In genomic region chr22:20130739-20131592, GRCh38 we compare ENCODE assay signal across 8 cellular contexts. TPM values are rescaled to one million over a fixed set of nuclear protein-coding genes. Genes with fewer than 3 reads are reported as not detected.
DNase-seq lines count a peak whose midpoint lies in the region; ATAC-seq and TF ChIP-seq lines count a peak whose summit lies in the region.

No MANE protein-coding gene starts in this region.

- TF ChIP-seq POLR2A in vagina (IDR thresholded peaks at IDR 0.05), result no peak

- POLR2A ChIA-PET in AG04450 (lab: Yijun Ruan, JAX), result interaction anchor here (3.2 kb wide), 1 partner anchor 14 kb away, joined by 12 read pairs; the partner anchor contains the start of gene TRMT2A

- DNase-seq in AG04450 (ENCODE audit: low read depth, low spot score), result peak; percentile 15
- peak; percentile 59 for DNase-seq in HT1080 (ENCODE audit: low read depth)
- DNase-seq in T-helper 9 cell, result peak; percentile 77
- DNase-seq in astrocyte of the hippocampus (ENCODE audit: low read depth, low spot score), result peak; percentile 91
- DNase-seq in hypothalamus (lab: John Stamatoyannopoulos, UW), result peak; percentile 11 to 90 (median 75)
- peak; percentile 87 for DNase-seq in retina
- no peak for DNase-seq in vagina (ENCODE audit: extremely low spot score in 2 of 2)

- peak overlapping the region; percentile 47 for H3K27ac ChIP-seq in AG04450 (ENCODE audit: low read depth, low read length)
- H3K27ac ChIP-seq in vagina, result peak overlapping the region; percentile 89

- TF ChIP-seq CTCF in AG04450 (IDR thresholded peaks at IDR 0.05; ENCODE audit: low read depth, low read length) (no peak), vagina (IDR thresholded peaks at IDR 0.05) (no peak)

- intact Hi-C loops in vagina (cut with DNase I), result loop anchor here (2.0 kb wide), 1 partner anchor 50 kb away; the partner anchor contains the start of gene DGCR8

- CTCF ChIA-PET in AG04450 (lab: Charles Lee), result no interaction called here

- ATAC-seq in GM18909 (IDR thresholded peaks at IDR 0.05; ENCODE audit: poor library complexity, unreplicated experiment), result peak; percentile 50

- peaks cover 48% of the 10 kb centered on the region for H3K4me1 ChIP-seq in vagina

- H3K9me3 ChIP-seq in AG04450 (ENCODE audit: control insufficient read depth, insufficient read depth, low read length) (no peaks in the 10 kb centered on the region), vagina (no peaks in the 10 kb centered on the region)

- H3K36me3 ChIP-seq in vagina, result peaks cover 0 to 10% of the 10 kb centered on the region in 2 donors

- H3K4me3 ChIP-seq in AG04450 (ENCODE audit: low read depth, low read length) (peak overlapping the region; percentile 82), vagina (peak overlapping the region; percentile 97 to 100)

- H3K27me3 ChIP-seq in AG04450 (ENCODE audit: control insufficient read depth, insufficient read depth, low read length) (no peaks in the 10 kb centered on the region), vagina (no peaks in the 10 kb centered on the region)

RNA-seq across cellular contexts. Expression of gene ZDHHC8, which starts 0.6 kb away (rescaled TPM):
- polyA plus RNA-seq in AG04450 (2011; rRNA removed), result 13.5 and 21.9 TPM in 2 replicates
- polyA minus RNA-seq in AG04450 (2011; rRNA and poly(A)+ RNA removed), result 12.4 and 15.7 TPM in 2 replicates
- 15.4 and 29.0 TPM in 2 replicates for total RNA-seq in HT1080 (2014; rRNA removed; shearing (Covaris generic))
- polyA plus RNA-seq in HT1080 (2015; cell fraction: cytosol; rRNA removed), result 34.1 and 38.5 TPM in 2 replicates
- 110 and 120 TPM in 2 replicates for polyA plus RNA-seq in HT1080 (2015; cell fraction: nucleus; rRNA removed)
- 22.6 TPM for total RNA-seq in vagina

RNA-seq across cellular contexts. Expression of gene TRMT2A, which starts 13.9 kb away (rescaled TPM):
- 15.6 and 20.4 TPM in 2 replicates for polyA plus RNA-seq in AG04450 (2011; rRNA removed)
- 28.4 and 36.5 TPM in 2 replicates for polyA minus RNA-seq in AG04450 (2011; rRNA and poly(A)+ RNA removed)
- 93.4 and 94.3 TPM in 2 replicates for total RNA-seq in HT1080 (2014; rRNA removed; shearing (Covaris generic))
- polyA plus RNA-seq in HT1080 (2015; cell fraction: cytosol; rRNA removed), result 42.0 and 48.3 TPM in 2 replicates
- 244 and 247 TPM in 2 replicates for polyA plus RNA-seq in HT1080 (2015; cell fraction: nucleus; rRNA removed)
- 66.5 TPM for total RNA-seq in vagina

RNA-seq across cellular contexts. Expression of gene RANBP1, which starts 15.1 kb away (rescaled TPM):
- 154 and 174 TPM in 2 replicates for polyA plus RNA-seq in AG04450 (2011; rRNA removed)
- polyA minus RNA-seq in AG04450 (2011; rRNA and poly(A)+ RNA removed), result 102 and 126 TPM in 2 replicates
- total RNA-seq in HT1080 (2014; rRNA removed; shearing (Covaris generic)), result 801 and 856 TPM in 2 replicates
- polyA plus RNA-seq in HT1080 (2015; cell fraction: cytosol; rRNA removed), result 478 and 483 TPM in 2 replicates
- 192 and 213 TPM in 2 replicates for polyA plus RNA-seq in HT1080 (2015; cell fraction: nucleus; rRNA removed)
- 177 TPM for total RNA-seq in vagina

RNA-seq across cellular contexts. Expression of gene CCDC188, which starts 19.9 kb away (rescaled TPM):
- polyA plus RNA-seq in AG04450 (2011; rRNA removed), result not detected in 2 replicates
- not detected in 2 replicates for polyA minus RNA-seq in AG04450 (2011; rRNA and poly(A)+ RNA removed)
- total RNA-seq in HT1080 (2014; rRNA removed; shearing (Covaris generic)), result 5.3 and 5.8 TPM in 2 replicates
- 2.9 and 4.5 TPM in 2 replicates for polyA plus RNA-seq in HT1080 (2015; cell fraction: cytosol; rRNA removed)
- polyA plus RNA-seq in HT1080 (2015; cell fraction: nucleus; rRNA removed), result 46.2 and 50.9 TPM in 2 replicates
- not detected for total RNA-seq in vagina

RNA-seq across cellular contexts. Expression of gene DGCR8, which starts 50.9 kb away (rescaled TPM):
- polyA plus RNA-seq in AG04450 (2011; rRNA removed), result 22.0 and 22.8 TPM in 2 replicates
- polyA minus RNA-seq in AG04450 (2011; rRNA and poly(A)+ RNA removed), result 31.4 and 34.2 TPM in 2 replicates
- total RNA-seq in HT1080 (2014; rRNA removed; shearing (Covaris generic)), result 22.9 and 25.9 TPM in 2 replicates
- 11.8 and 12.0 TPM in 2 replicates for polyA plus RNA-seq in HT1080 (2015; cell fraction: cytosol; rRNA removed)
- 69.1 and 69.6 TPM in 2 replicates for polyA plus RNA-seq in HT1080 (2015; cell fraction: nucleus; rRNA removed)
- 27.3 TPM for total RNA-seq in vagina

Comparison
In these comparisons a context has a peak if more than half of its experiments do, and no peak if none do; other contexts are left out.
1. DNase-seq: peak in AG04450 (single experiment), HT1080 (single experiment), T-helper 9 cell (single experiment), astrocyte of the hippocampus (single experiment), hypothalamus (51 of 51) and retina (single experiment); none in vagina (0 of 2).